In genomic region chr2:164745012-164745797, GRCh38 we compare ENCODE assay signal across 1 cellular context.
TF ChIP-seq lines count a peak whose summit lies in the region.

No MANE protein-coding gene starts in this region.

TF ChIP-seq in GM23338, 12 proteins besides CTCF, POLR2A, EP300 and RAD21 (continued from another document):
- no peak for TF ChIP-seq ZNF462 (CRISPR knock-in tag; IDR thresholded peaks at IDR 0.05)
- no peak for TF ChIP-seq JUNB (IDR thresholded peaks at IDR 0.05; ENCODE audit: unreplicated experiment)
- no peak for TF ChIP-seq ZNF331 (CRISPR knock-in tag; IDR thresholded peaks at IDR 0.05; ENCODE audit: low read depth)
- TF ChIP-seq, protein P1, sequence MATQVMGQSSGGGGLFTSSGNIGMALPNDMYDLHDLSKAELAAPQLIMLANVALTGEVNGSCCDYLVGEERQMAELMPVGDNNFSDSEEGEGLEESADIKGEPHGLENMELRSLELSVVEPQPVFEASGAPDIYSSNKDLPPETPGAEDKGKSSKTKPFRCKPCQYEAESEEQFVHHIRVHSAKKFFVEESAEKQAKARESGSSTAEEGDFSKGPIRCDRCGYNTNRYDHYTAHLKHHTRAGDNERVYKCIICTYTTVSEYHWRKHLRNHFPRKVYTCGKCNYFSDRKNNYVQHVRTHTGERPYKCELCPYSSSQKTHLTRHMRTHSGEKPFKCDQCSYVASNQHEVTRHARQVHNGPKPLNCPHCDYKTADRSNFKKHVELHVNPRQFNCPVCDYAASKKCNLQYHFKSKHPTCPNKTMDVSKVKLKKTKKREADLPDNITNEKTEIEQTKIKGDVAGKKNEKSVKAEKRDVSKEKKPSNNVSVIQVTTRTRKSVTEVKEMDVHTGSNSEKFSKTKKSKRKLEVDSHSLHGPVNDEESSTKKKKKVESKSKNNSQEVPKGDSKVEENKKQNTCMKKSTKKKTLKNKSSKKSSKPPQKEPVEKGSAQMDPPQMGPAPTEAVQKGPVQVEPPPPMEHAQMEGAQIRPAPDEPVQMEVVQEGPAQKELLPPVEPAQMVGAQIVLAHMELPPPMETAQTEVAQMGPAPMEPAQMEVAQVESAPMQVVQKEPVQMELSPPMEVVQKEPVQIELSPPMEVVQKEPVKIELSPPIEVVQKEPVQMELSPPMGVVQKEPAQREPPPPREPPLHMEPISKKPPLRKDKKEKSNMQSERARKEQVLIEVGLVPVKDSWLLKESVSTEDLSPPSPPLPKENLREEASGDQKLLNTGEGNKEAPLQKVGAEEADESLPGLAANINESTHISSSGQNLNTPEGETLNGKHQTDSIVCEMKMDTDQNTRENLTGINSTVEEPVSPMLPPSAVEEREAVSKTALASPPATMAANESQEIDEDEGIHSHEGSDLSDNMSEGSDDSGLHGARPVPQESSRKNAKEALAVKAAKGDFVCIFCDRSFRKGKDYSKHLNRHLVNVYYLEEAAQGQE (IDR thresholded peaks at IDR 0.05; ENCODE audit: unreplicated experiment) = no peak
- no peak for TF ChIP-seq CREB1 (CRISPR knock-in tag; IDR thresholded peaks at IDR 0.05; ENCODE audit: low read depth)
